In the genomic region with DNA sequence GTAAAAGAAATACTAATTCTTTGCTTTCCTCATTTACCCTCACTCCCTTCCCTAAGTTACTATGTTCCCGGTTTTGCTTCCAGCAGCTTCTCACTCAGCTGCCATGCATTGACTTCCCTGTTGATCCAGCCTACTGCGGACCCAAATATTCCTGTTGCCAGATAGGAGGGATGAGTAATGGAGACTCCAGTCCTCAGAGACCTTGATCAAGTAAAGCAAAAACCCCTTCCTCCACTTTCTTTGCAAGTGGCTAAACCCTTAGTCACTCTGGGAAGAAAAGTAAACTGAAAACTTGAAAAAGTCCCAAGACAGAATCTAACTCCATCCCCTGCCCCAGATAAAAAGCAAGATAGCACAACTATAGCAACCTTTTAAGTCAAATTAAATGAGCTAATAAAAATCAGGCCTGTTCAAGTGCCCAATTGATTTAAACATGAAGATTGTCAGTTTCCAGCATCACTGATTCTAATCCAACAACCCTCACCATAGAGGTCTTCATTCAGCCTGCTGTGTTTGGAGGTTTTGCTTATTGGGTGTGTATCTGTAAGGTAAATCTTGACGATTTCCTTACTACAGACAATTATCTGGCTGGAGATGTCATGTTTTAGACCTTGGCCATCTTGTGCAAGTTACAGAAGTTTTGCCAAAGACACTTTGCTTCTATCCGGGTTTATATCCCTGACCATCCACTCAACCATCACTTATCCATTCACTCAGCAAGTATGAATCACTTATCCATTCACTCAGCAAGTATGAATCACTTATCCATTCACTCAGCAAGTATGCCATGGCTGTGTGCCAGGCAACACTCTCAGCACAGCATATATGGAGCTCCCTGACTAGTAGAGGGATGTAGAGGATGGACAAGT, we compare ENCODE assay signal across 1 cellular context.
TF ChIP-seq lines count a peak whose summit lies in the region.

No MANE protein-coding gene starts in this region.

TF ChIP-seq in SK-N-SH, 30 proteins besides CTCF, POLR2A, EP300 and RAD21 (continued from another document):
- TF ChIP-seq, protein P1, sequence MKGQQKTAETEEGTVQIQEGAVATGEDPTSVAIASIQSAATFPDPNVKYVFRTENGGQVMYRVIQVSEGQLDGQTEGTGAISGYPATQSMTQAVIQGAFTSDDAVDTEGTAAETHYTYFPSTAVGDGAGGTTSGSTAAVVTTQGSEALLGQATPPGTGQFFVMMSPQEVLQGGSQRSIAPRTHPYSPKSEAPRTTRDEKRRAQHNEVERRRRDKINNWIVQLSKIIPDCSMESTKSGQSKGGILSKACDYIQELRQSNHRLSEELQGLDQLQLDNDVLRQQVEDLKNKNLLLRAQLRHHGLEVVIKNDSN (IDR thresholded peaks at IDR 0.05; ENCODE audit: borderline replicate concordance, low read depth): no peak
- TF ChIP-seq, protein P2, sequence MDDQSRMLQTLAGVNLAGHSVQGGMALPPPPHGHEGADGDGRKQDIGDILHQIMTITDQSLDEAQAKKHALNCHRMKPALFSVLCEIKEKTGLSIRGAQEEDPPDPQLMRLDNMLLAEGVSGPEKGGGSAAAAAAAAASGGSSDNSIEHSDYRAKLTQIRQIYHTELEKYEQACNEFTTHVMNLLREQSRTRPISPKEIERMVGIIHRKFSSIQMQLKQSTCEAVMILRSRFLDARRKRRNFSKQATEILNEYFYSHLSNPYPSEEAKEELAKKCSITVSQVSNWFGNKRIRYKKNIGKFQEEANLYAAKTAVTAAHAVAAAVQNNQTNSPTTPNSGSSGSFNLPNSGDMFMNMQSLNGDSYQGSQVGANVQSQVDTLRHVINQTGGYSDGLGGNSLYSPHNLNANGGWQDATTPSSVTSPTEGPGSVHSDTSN (IDR thresholded peaks at IDR 0.05): peak; percentile 80
- TF ChIP-seq NFIC (IDR thresholded peaks at IDR 0.05; ENCODE audit: borderline replicate concordance) (peak; percentile 99), RXRA (IDR thresholded peaks at IDR 0.05; ENCODE audit: borderline replicate concordance, low read depth) (peak; percentile 4; the same call in 1 of the 2 replicates), NRF1 (IDR thresholded peaks at IDR 0.05; ENCODE audit: low read depth, low read length) (no peak), EZH2phosphoT487 (IDR thresholded peaks at IDR 0.05; ENCODE audit: borderline replicate concordance, low read depth) (no peak), POLR2AphosphoS5 (IDR thresholded peaks at IDR 0.05; ENCODE audit: low read depth, low read length) (peak; percentile 84), ZBTB33 (IDR thresholded peaks at IDR 0.05; ENCODE audit: borderline replicate concordance, low read depth) (peak; percentile 74; the same call in 1 of the 2 replicates)
- TF ChIP-seq, protein P3, sequence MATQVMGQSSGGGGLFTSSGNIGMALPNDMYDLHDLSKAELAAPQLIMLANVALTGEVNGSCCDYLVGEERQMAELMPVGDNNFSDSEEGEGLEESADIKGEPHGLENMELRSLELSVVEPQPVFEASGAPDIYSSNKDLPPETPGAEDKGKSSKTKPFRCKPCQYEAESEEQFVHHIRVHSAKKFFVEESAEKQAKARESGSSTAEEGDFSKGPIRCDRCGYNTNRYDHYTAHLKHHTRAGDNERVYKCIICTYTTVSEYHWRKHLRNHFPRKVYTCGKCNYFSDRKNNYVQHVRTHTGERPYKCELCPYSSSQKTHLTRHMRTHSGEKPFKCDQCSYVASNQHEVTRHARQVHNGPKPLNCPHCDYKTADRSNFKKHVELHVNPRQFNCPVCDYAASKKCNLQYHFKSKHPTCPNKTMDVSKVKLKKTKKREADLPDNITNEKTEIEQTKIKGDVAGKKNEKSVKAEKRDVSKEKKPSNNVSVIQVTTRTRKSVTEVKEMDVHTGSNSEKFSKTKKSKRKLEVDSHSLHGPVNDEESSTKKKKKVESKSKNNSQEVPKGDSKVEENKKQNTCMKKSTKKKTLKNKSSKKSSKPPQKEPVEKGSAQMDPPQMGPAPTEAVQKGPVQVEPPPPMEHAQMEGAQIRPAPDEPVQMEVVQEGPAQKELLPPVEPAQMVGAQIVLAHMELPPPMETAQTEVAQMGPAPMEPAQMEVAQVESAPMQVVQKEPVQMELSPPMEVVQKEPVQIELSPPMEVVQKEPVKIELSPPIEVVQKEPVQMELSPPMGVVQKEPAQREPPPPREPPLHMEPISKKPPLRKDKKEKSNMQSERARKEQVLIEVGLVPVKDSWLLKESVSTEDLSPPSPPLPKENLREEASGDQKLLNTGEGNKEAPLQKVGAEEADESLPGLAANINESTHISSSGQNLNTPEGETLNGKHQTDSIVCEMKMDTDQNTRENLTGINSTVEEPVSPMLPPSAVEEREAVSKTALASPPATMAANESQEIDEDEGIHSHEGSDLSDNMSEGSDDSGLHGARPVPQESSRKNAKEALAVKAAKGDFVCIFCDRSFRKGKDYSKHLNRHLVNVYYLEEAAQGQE (IDR thresholded peaks at IDR 0.05; ENCODE audit: low read depth, low read length): peak; percentile 41; the same call in 1 of the 2 replicates
